Comparison of ENCODE assay signal across 9 cellular contexts in the genomic region with DNA sequence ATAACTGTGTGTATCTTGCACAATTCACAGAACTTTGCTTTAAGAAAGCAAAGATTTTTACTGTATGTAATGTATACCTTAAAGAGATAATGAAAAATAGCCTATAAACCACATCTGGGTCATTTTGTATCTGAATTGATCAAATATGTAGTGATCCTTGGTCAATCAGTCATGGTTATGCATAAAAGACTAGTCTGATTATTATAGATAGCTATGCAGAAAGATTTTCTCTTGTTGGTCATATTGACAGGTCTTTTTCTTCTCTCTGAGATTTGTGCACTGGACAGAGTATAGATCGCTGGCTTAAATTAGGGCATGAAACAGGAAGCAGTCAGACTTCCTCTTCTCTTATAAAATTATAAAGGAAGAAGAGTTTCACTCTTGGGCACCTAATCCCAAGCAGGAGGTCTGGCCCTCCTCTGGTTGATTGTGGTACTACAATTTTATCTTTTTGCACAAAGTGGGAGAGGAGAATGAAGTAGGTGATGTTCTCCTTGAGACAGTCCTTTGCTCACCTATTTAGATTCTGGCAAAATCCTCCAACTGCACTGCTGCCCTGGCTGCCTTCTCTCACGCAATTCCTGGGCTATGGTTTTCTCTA.
DNase-seq lines count a peak whose midpoint lies in the region; ATAC-seq and TF ChIP-seq lines count a peak whose summit lies in the region.
"Had no signal": no experiment of that assay in that cellular context is flagged by ENCODE, and none has a peak within 500 bp of the region (broad histone marks: within the 10 kb centered on the region; RNA-seq: fewer than 3 reads in every experiment).

No MANE protein-coding gene starts in this region.

- no peak overlapping the region for H3K9ac ChIP-seq in NT2/D1 (ENCODE audit: insufficient read length, low read depth)
- no peak overlapping the region for H3K9ac ChIP-seq in colonic mucosa (ENCODE audit: low read depth in 2 of 2, low read length in 2 of 2)

- intact Hi-C loops in colonic mucosa (cut with DNase I), result loop anchor here (10.0 kb wide), 1 partner anchor 477 kb away; no protein-coding TSS in a partner anchor

- no peak overlapping the region for H3K4me3 ChIP-seq in NT2/D1 (ENCODE audit: insufficient read length, low read depth)
- no peak overlapping the region for H3K4me3 ChIP-seq in colonic mucosa
- H3K4me3 ChIP-seq in effector memory CD4-positive, alpha-beta T cell (ENCODE audit: insufficient read depth, low read depth, low read length, poor library complexity, severe bottlenecking), result no peak overlapping the region

- H3K27me3 ChIP-seq in NT2/D1 (ENCODE audit: insufficient read depth, insufficient read length), result no peaks in the 10 kb centered on the region
- no peaks in the 10 kb centered on the region for H3K27me3 ChIP-seq in colonic mucosa
- no peaks in the 10 kb centered on the region for H3K27me3 ChIP-seq in effector memory CD4-positive, alpha-beta T cell (replicated peaks; ENCODE audit: control insufficient read depth, insufficient read depth, low read length, poor library complexity, severe bottlenecking)

- DNase-seq in COLO829 (ENCODE audit: low spot score) (peak; percentile 10), NT2/D1 (ENCODE audit: low read depth, low spot score) (peak; percentile 16), colonic mucosa (no peak), medulla oblongata (ENCODE audit: extremely low spot score) (peak; percentile 65), UCSD-AML1 (lab: John Stamatoyannopoulos, UW; ENCODE audit: unreplicated experiment) (no peak)
- DNase-seq in effector memory CD4-positive, alpha-beta T cell, result no peak
- DNase-seq: activated B cell treated with CpG ODN at 0.5 μM for 24 hours had no signal

- H3K27ac ChIP-seq in colonic mucosa, result no peak overlapping the region
- H3K27ac ChIP-seq in effector memory CD4-positive, alpha-beta T cell (ENCODE audit: insufficient read depth, low read length, poor library complexity, severe bottlenecking), result no peak overlapping the region

- ATAC-seq in GM19035 (IDR thresholded peaks at IDR 0.05; ENCODE audit: unreplicated experiment), result peak; percentile 91
- ATAC-seq in HG03097 (IDR thresholded peaks at IDR 0.05; ENCODE audit: low FRiP score, unreplicated experiment), result peak; percentile 95

- H3K4me1 ChIP-seq in NT2/D1 (ENCODE audit: insufficient read depth, insufficient read length) (no peaks in the 10 kb centered on the region), colonic mucosa (no peaks in the 10 kb centered on the region)
- H3K4me1 ChIP-seq in effector memory CD4-positive, alpha-beta T cell (ENCODE audit: control insufficient read depth, insufficient read depth, low read length, poor library complexity, severe bottlenecking), result no peaks in the 10 kb centered on the region

- no peaks in the 10 kb centered on the region for H3K36me3 ChIP-seq in NT2/D1 (ENCODE audit: insufficient read depth, insufficient read length, low read length)
- H3K36me3 ChIP-seq in colonic mucosa, result no peaks in the 10 kb centered on the region
- H3K36me3 ChIP-seq in effector memory CD4-positive, alpha-beta T cell (ENCODE audit: control insufficient read depth, insufficient read depth, low read length), result no peaks in the 10 kb centered on the region

- H3K9me3 ChIP-seq in NT2/D1 (ENCODE audit: insufficient read depth, low read length) (no peaks in the 10 kb centered on the region), colonic mucosa (no peaks in the 10 kb centered on the region)
- H3K9me3 ChIP-seq in effector memory CD4-positive, alpha-beta T cell (ENCODE audit: control insufficient read depth, low read length), result no peaks in the 10 kb centered on the region

- peak; percentile 54 for TF ChIP-seq CTCF in colonic mucosa (IDR thresholded peaks at IDR 0.05)

Comparison
In these comparisons a context has a peak if more than half of its experiments do, and no peak if none do; other contexts are left out.
1. DNase-seq: peak in COLO829 (single experiment), NT2/D1 (single experiment) and medulla oblongata (single experiment); none in colonic mucosa (single experiment), effector memory CD4-positive, alpha-beta T cell (0 of 3) and UCSD-AML1 (single experiment).